ENCODE assay signal across 1 cellular context in genomic region chr15:44426975-44427755, GRCh38.
TF ChIP-seq lines count a peak whose summit lies in the region.

CTDSPL2 (plus strand) TSS chr15:44427629; CDS start chr15:44459015, 31,386 bp downstream.

TF ChIP-seq in K562, 482 proteins besides CTCF, POLR2A, EP300 and RAD21 (continued from another document and continues in another):
- TF ChIP-seq, protein P1, sequence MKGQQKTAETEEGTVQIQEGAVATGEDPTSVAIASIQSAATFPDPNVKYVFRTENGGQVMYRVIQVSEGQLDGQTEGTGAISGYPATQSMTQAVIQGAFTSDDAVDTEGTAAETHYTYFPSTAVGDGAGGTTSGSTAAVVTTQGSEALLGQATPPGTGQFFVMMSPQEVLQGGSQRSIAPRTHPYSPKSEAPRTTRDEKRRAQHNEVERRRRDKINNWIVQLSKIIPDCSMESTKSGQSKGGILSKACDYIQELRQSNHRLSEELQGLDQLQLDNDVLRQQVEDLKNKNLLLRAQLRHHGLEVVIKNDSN (CRISPR knock-in tag; IDR thresholded peaks at IDR 0.05): 0 out of 2 replicates have a peak, but pooled peaks have one; percentile 46
- TF ChIP-seq POLR2AphosphoS5 (IDR thresholded peaks at IDR 0.05; ENCODE audit: control insufficient read depth, insufficient read depth, low read depth, low read length): peak; percentile 74
- TF ChIP-seq ZNF274 (IDR thresholded peaks at IDR 0.05; ENCODE audit: borderline replicate concordance, low read depth, low read length): no peak
- TF ChIP-seq TSHZ1 (CRISPR knock-in tag; IDR thresholded peaks at IDR 0.05): no peak
- TF ChIP-seq, protein P2, sequence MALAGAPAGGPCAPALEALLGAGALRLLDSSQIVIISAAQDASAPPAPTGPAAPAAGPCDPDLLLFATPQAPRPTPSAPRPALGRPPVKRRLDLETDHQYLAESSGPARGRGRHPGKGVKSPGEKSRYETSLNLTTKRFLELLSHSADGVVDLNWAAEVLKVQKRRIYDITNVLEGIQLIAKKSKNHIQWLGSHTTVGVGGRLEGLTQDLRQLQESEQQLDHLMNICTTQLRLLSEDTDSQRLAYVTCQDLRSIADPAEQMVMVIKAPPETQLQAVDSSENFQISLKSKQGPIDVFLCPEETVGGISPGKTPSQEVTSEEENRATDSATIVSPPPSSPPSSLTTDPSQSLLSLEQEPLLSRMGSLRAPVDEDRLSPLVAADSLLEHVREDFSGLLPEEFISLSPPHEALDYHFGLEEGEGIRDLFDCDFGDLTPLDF (CRISPR knock-in tag; IDR thresholded peaks at IDR 0.05): peak; percentile 83
- 0 out of 2 replicates have a peak, but pooled peaks have one; percentile 18 for TF ChIP-seq GATAD2B (IDR thresholded peaks at IDR 0.05; ENCODE audit: borderline replicate concordance)
- peak; percentile 60 for TF ChIP-seq CHAMP1 (IDR thresholded peaks at IDR 0.05)
- no peak for TF ChIP-seq RBM15 (IDR thresholded peaks at IDR 0.05; ENCODE audit: insufficient read depth, low read length)
- peak; percentile 90 for TF ChIP-seq TOE1 (IDR thresholded peaks at IDR 0.05; ENCODE audit: borderline replicate concordance)
- TF ChIP-seq TOE1 (CRISPR knock-in tag; IDR thresholded peaks at IDR 0.05; ENCODE audit: borderline replicate concordance, low read depth): no peak
- no peak for TF ChIP-seq ZNF165 (CRISPR knock-in tag; IDR thresholded peaks at IDR 0.05; ENCODE audit: borderline replicate concordance)
- TF ChIP-seq, protein P3, sequence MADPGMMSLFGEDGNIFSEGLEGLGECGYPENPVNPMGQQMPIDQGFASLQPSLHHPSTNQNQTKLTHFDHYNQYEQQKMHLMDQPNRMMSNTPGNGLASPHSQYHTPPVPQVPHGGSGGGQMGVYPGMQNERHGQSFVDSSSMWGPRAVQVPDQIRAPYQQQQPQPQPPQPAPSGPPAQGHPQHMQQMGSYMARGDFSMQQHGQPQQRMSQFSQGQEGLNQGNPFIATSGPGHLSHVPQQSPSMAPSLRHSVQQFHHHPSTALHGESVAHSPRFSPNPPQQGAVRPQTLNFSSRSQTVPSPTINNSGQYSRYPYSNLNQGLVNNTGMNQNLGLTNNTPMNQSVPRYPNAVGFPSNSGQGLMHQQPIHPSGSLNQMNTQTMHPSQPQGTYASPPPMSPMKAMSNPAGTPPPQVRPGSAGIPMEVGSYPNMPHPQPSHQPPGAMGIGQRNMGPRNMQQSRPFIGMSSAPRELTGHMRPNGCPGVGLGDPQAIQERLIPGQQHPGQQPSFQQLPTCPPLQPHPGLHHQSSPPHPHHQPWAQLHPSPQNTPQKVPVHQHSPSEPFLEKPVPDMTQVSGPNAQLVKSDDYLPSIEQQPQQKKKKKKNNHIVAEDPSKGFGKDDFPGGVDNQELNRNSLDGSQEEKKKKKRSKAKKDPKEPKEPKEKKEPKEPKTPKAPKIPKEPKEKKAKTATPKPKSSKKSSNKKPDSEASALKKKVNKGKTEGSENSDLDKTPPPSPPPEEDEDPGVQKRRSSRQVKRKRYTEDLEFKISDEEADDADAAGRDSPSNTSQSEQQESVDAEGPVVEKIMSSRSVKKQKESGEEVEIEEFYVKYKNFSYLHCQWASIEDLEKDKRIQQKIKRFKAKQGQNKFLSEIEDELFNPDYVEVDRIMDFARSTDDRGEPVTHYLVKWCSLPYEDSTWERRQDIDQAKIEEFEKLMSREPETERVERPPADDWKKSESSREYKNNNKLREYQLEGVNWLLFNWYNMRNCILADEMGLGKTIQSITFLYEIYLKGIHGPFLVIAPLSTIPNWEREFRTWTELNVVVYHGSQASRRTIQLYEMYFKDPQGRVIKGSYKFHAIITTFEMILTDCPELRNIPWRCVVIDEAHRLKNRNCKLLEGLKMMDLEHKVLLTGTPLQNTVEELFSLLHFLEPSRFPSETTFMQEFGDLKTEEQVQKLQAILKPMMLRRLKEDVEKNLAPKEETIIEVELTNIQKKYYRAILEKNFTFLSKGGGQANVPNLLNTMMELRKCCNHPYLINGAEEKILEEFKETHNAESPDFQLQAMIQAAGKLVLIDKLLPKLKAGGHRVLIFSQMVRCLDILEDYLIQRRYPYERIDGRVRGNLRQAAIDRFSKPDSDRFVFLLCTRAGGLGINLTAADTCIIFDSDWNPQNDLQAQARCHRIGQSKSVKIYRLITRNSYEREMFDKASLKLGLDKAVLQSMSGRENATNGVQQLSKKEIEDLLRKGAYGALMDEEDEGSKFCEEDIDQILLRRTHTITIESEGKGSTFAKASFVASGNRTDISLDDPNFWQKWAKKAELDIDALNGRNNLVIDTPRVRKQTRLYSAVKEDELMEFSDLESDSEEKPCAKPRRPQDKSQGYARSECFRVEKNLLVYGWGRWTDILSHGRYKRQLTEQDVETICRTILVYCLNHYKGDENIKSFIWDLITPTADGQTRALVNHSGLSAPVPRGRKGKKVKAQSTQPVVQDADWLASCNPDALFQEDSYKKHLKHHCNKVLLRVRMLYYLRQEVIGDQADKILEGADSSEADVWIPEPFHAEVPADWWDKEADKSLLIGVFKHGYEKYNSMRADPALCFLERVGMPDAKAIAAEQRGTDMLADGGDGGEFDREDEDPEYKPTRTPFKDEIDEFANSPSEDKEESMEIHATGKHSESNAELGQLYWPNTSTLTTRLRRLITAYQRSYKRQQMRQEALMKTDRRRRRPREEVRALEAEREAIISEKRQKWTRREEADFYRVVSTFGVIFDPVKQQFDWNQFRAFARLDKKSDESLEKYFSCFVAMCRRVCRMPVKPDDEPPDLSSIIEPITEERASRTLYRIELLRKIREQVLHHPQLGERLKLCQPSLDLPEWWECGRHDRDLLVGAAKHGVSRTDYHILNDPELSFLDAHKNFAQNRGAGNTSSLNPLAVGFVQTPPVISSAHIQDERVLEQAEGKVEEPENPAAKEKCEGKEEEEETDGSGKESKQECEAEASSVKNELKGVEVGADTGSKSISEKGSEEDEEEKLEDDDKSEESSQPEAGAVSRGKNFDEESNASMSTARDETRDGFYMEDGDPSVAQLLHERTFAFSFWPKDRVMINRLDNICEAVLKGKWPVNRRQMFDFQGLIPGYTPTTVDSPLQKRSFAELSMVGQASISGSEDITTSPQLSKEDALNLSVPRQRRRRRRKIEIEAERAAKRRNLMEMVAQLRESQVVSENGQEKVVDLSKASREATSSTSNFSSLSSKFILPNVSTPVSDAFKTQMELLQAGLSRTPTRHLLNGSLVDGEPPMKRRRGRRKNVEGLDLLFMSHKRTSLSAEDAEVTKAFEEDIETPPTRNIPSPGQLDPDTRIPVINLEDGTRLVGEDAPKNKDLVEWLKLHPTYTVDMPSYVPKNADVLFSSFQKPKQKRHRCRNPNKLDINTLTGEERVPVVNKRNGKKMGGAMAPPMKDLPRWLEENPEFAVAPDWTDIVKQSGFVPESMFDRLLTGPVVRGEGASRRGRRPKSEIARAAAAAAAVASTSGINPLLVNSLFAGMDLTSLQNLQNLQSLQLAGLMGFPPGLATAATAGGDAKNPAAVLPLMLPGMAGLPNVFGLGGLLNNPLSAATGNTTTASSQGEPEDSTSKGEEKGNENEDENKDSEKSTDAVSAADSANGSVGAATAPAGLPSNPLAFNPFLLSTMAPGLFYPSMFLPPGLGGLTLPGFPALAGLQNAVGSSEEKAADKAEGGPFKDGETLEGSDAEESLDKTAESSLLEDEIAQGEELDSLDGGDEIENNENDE (IDR thresholded peaks at IDR 0.05; ENCODE audit: low read depth, low read length): no peak
- TF ChIP-seq HSF4 (CRISPR knock-in tag; IDR thresholded peaks at IDR 0.05; ENCODE audit: borderline replicate concordance): no peak
- peak; percentile 99 for TF ChIP-seq PHF21A (IDR thresholded peaks at IDR 0.05; ENCODE audit: borderline replicate concordance, low read depth)
- peak; percentile 79 for TF ChIP-seq TEAD4 (IDR thresholded peaks at IDR 0.05; ENCODE audit: low read length)
- peak; percentile 92 for TF ChIP-seq TEAD4 (CRISPR knock-in tag; IDR thresholded peaks at IDR 0.05; ENCODE audit: borderline replicate concordance)
- TF ChIP-seq TEAD2 (tag; IDR thresholded peaks at IDR 0.05): 0 out of 2 replicates have a peak, but pooled peaks have one; percentile 23
- peak; percentile 51 for TF ChIP-seq CHD1 (IDR thresholded peaks at IDR 0.05; ENCODE audit: low read length)
- TF ChIP-seq NR2C1 (IDR thresholded peaks at IDR 0.05): peak; percentile 63
- TF ChIP-seq NR2C1 (tag; IDR thresholded peaks at IDR 0.05): peak; percentile 33
- peak; percentile 84 for TF ChIP-seq ELF1 (tag; IDR thresholded peaks at IDR 0.05)
- peak; percentile 59; the same call in 1 of the 2 replicates for TF ChIP-seq ZNF24 (IDR thresholded peaks at IDR 0.05)
- peak; percentile 67 for TF ChIP-seq GTF2B (IDR thresholded peaks at IDR 0.05; ENCODE audit: extremely low read depth, insufficient read length)
- TF ChIP-seq CC2D1A (IDR thresholded peaks at IDR 0.05): peak; percentile 45
- TF ChIP-seq JUNB (CRISPR knock-in tag; conservative IDR thresholded peaks at IDR 0.05): no peak
- peak; percentile 71 for TF ChIP-seq SOX6 (IDR thresholded peaks at IDR 0.05)
- TF ChIP-seq, protein P4, sequence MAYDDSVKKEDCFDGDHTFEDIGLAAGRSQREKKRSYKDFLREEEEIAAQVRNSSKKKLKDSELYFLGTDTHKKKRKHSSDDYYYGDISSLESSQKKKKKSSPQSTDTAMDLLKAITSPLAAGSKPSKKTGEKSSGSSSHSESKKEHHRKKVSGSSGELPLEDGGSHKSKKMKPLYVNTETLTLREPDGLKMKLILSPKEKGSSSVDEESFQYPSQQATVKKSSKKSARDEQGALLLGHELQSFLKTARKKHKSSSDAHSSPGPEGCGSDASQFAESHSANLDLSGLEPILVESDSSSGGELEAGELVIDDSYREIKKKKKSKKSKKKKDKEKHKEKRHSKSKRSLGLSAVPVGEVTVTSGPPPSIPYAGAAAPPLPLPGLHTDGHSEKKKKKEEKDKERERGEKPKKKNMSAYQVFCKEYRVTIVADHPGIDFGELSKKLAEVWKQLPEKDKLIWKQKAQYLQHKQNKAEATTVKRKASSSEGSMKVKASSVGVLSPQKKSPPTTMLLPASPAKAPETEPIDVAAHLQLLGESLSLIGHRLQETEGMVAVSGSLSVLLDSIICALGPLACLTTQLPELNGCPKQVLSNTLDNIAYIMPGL (CRISPR knock-in tag; IDR thresholded peaks at IDR 0.05): peak; percentile 51; the same call in 1 of the 2 replicates
- peak; percentile 83 for TF ChIP-seq NBN (IDR thresholded peaks at IDR 0.05; ENCODE audit: low read depth)
- TF ChIP-seq SIN3A (IDR thresholded peaks at IDR 0.05; ENCODE audit: borderline replicate concordance in 2 of 2, control insufficient read depth in 1 of 2, low read depth in 2 of 2, low read length in 2 of 2): peak in 1 of 2 experiments; percentile 84; a peak in 1 of 4 replicates
- peak; percentile 93 for TF ChIP-seq KDM5B (IDR thresholded peaks at IDR 0.05; ENCODE audit: insufficient replicate concordance, low read depth, low read length)
